Comparison of ENCODE assay signal across 8 cellular contexts in the genomic region with DNA sequence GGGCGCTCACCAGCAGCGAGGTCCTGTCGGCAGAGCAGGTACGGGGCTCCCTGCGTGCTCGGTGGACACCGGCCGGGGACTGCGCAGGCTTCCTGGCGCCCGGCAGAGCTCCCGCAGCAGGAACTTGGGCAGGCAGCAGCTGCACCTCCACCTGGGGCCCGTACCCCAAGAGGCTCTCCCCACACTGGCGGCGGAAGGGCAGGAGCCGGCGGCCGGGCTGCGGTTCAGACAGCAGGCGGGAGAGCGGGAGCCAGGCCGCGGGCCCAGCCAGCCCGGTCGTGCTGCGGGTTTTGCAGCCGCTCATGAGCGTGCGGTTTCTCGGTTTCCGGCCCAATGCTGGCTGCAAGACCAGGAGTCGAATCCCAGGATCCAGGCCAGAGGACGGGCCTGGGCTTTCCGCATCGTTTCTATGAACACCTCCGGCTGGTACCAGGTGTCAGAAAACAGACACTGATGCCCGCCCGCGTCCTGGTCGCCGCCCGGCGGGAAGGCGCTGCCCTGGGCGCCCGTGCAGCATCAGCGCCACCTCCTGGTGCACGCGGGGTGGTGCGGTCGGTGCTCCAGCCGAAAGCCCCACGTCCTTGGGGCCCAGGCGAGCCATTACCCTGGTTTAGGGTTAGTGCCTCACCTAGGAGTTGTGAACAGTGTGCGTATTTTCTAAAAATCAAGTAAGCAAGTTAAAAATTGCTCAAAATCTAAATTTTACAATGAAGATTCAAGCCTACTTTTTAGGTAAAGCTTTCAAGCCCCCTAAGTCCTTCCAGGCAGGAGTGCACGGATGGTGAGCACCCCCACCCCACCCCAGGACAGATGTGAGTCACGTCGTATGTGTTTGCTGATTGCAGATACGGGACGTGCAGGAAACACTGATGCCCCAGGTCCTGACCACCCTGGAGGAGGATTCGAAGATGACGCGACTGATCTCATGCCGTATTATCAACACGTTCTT. TPM values are rescaled to one million over a fixed set of nuclear protein-coding genes. Genes with fewer than 3 reads are reported as not detected.
DNase-seq lines count a peak whose midpoint lies in the region; ATAC-seq and TF ChIP-seq lines count a peak whose summit lies in the region.

No MANE protein-coding gene starts in this region.

- peaks cover 4% of the 10 kb centered on the region for H3K36me3 Mint-ChIP-seq in activated CD8-positive, alpha-beta memory T cell treated with anti-CD3 and anti-CD28 coated beads, Interleukin-2, amount 10 ng/mL, durations not matched to agents 7 days and 5 days

- peak; percentile 66 for ATAC-seq in activated CD8-positive, alpha-beta memory T cell treated with anti-CD3 and anti-CD28 coated beads, Interleukin-2, amount 10 ng/mL, durations not matched to agents 7 days and 5 days
- ATAC-seq in GM19023 (IDR thresholded peaks at IDR 0.05; ENCODE audit: unreplicated experiment) (no peak), HG03354 (IDR thresholded peaks at IDR 0.05; ENCODE audit: poor library complexity, severe bottlenecking, unreplicated experiment) (no peak)

- H3K4me2 ChIP-seq in MM.1S (ENCODE audit: low read depth, low read length) (no peak overlapping the region), neural cell (ENCODE audit: low read length) (no peak overlapping the region)

- H3K27ac ChIP-seq in MM.1S (ENCODE audit: low read length) (no peak overlapping the region), neural cell (ENCODE audit: low read length) (no peak overlapping the region), thyroid gland (no peak overlapping the region)

- H3K9me3 ChIP-seq in MM.1S (replicated peaks; ENCODE audit: insufficient read depth, low read length) = no peaks in the 10 kb centered on the region
- no peaks in the 10 kb centered on the region for H3K9me3 ChIP-seq in neural cell (ENCODE audit: low read length)
- H3K9me3 ChIP-seq in thyroid gland = no peaks in the 10 kb centered on the region

- WGBS in thyroid gland, 2 donors = 76 to 86% methylated on average over 20 to 33 of the region's 65 CpGs

- TF ChIP-seq EP300 in neural cell (conservative IDR thresholded peaks at IDR 0.05; ENCODE audit: poor library complexity, severe bottlenecking) = no peak

- H3K4me3 Mint-ChIP-seq in activated CD8-positive, alpha-beta memory T cell treated with anti-CD3 and anti-CD28 coated beads, Interleukin-2, amount 10 ng/mL, durations not matched to agents 7 days and 5 days = no peak overlapping the region

- H3K27ac Mint-ChIP-seq in activated CD8-positive, alpha-beta memory T cell treated with anti-CD3 and anti-CD28 coated beads, Interleukin-2, amount 10 ng/mL, durations not matched to agents 7 days and 5 days = no peak overlapping the region

- H3K79me2 ChIP-seq in MM.1S (ENCODE audit: low read length) (no peaks in the 10 kb centered on the region), neural cell (replicated peaks; ENCODE audit: insufficient read depth, low read length) (no peaks in the 10 kb centered on the region)

- H3K27me3 Mint-ChIP-seq in activated CD8-positive, alpha-beta memory T cell treated with anti-CD3 and anti-CD28 coated beads, Interleukin-2, amount 10 ng/mL, durations not matched to agents 7 days and 5 days = no peaks in the 10 kb centered on the region

- no peaks in the 10 kb centered on the region for H4K20me1 ChIP-seq in MM.1S (ENCODE audit: insufficient read depth, low read length)
- no peaks in the 10 kb centered on the region for H4K20me1 ChIP-seq in neural cell (ENCODE audit: insufficient read depth)

- H3K9ac ChIP-seq in MM.1S (ENCODE audit: low read length) (no peak overlapping the region), neural cell (ENCODE audit: low read length) (no peak overlapping the region)

- no peaks in the 10 kb centered on the region for H3K4me1 Mint-ChIP-seq in activated CD8-positive, alpha-beta memory T cell treated with anti-CD3 and anti-CD28 coated beads, Interleukin-2, amount 10 ng/mL, durations not matched to agents 7 days and 5 days

- H3K9me2 ChIP-seq in MM.1S (replicated peaks; ENCODE audit: insufficient read depth, low read length) (no peaks in the 10 kb centered on the region), neural cell (ENCODE audit: insufficient read depth, low read length) (no peaks in the 10 kb centered on the region)

- peak; percentile 22 for TF ChIP-seq CTCF in MM.1S (IDR thresholded peaks at IDR 0.05; ENCODE audit: low read length)
- TF ChIP-seq CTCF in epithelial cell of proximal tubule (conservative IDR thresholded peaks at IDR 0.05; ENCODE audit: low read depth, low read length) = peak; percentile 69
- TF ChIP-seq CTCF in neural cell (IDR thresholded peaks at IDR 0.05; ENCODE audit: poor library complexity, severe bottlenecking) = peak; percentile 88
- peak; percentile 38 to 90 (median 58) for TF ChIP-seq CTCF in thyroid gland (IDR thresholded peaks at IDR 0.05)

- intact Hi-C loops in thyroid gland (cut with DNase I) = loop anchor here (5.0 kb wide), 1 partner anchor 447 kb away; no protein-coding TSS in a partner anchor

- CTCF ChIA-PET in activated CD8-positive, alpha-beta memory T cell treated with anti-CD3 and anti-CD28 coated beads, Interleukin-2, amount 10 ng/mL, durations not matched to agents 7 days and 5 days (lab: Charles Lee) = interaction anchor here (0.8 to 3.8 kb wide), 7 partner anchors 10 to 453 kb away, joined by 3 to 13 read pairs (median 4); no protein-coding TSS in a partner anchor

- TF ChIP-seq RAD21 in neural cell (conservative IDR thresholded peaks at IDR 0.05) = peak; percentile 90

- H3K36me3 ChIP-seq in MM.1S (replicated peaks; ENCODE audit: insufficient read depth, low read length) (no peaks in the 10 kb centered on the region), neural cell (ENCODE audit: insufficient read depth, low read length) (no peaks in the 10 kb centered on the region), thyroid gland (peaks cover 17 to 29% of the 10 kb centered on the region in 2 donors)

- H2AFZ ChIP-seq in MM.1S (ENCODE audit: low read length) (no peak overlapping the region), neural cell (ENCODE audit: low read depth, low read length) (no peak overlapping the region)

- DNase-seq in EH (ENCODE audit: low read depth) (peak; percentile 40), MM.1S (no peak), epithelial cell of proximal tubule (ENCODE audit: low read depth) (no peak), thyroid gland (peak; percentile 42 to 45)
- peak; percentile 66 for DNase-seq in activated CD8-positive, alpha-beta memory T cell treated with anti-CD3 and anti-CD28 coated beads, Interleukin-2, amount 10 ng/mL, durations not matched to agents 7 days and 5 days

- H3K27me3 ChIP-seq in MM.1S (replicated peaks; ENCODE audit: insufficient read depth, low read length) (no peaks in the 10 kb centered on the region), neural cell (ENCODE audit: insufficient read depth, low read depth, low read length) (no peaks in the 10 kb centered on the region), thyroid gland (no peaks in the 10 kb centered on the region)

- no peak for TF ChIP-seq POLR2A in thyroid gland (IDR thresholded peaks at IDR 0.05)

- no peaks in the 10 kb centered on the region for H3K4me1 ChIP-seq in MM.1S (ENCODE audit: low read length)
- H3K4me1 ChIP-seq in thyroid gland = peaks cover 0 to 10% of the 10 kb centered on the region in 2 donors

- H3K4me3 ChIP-seq in MM.1S (ENCODE audit: low read length) = no peak overlapping the region
- no peak overlapping the region for H3K4me3 ChIP-seq in epithelial cell of proximal tubule (ENCODE audit: low read depth, low read length)
- no peak overlapping the region for H3K4me3 ChIP-seq in neural cell (ENCODE audit: low read length)
- no peak overlapping the region for H3K4me3 ChIP-seq in thyroid gland (replicated peaks in 1 of 3)

- no peaks in the 10 kb centered on the region for H3F3A ChIP-seq in MM.1S (ENCODE audit: insufficient read depth, low read length)
- H3F3A ChIP-seq in neural cell (ENCODE audit: insufficient read depth, low read length, poor library complexity, severe bottlenecking) = no peaks in the 10 kb centered on the region

- no peaks in the 10 kb centered on the region for H3K9me3 Mint-ChIP-seq in activated CD8-positive, alpha-beta memory T cell treated with anti-CD3 and anti-CD28 coated beads, Interleukin-2, amount 10 ng/mL, durations not matched to agents 7 days and 5 days (ENCODE audit: low read depth)

TF ChIP-seq in neural cell, 6 proteins besides CTCF, POLR2A, EP300 and RAD21 (continues in another document):
- no peak for TF ChIP-seq MXI1 (conservative IDR thresholded peaks at IDR 0.05; ENCODE audit: poor library complexity, severe bottlenecking)
- no peak for TF ChIP-seq TAF1 (IDR thresholded peaks at IDR 0.05; ENCODE audit: low read depth)
- peak; percentile 92 for TF ChIP-seq SMC3 (conservative IDR thresholded peaks at IDR 0.05; ENCODE audit: poor library complexity)
- TF ChIP-seq EZH2 (IDR thresholded peaks at IDR 0.05; ENCODE audit: borderline replicate concordance, insufficient read depth, low read length, poor library complexity, severe bottlenecking) = no peak

RNA-seq across cellular contexts. Expression of a gene that starts 47.4 kb away (rescaled TPM):
- total RNA-seq in activated CD8-positive, alpha-beta memory T cell treated with anti-CD3 and anti-CD28 coated beads, Interleukin-2, amount 10 ng/mL, durations not matched to agents 7 days and 5 days = 10 to 100 TPM; 22.6 to 25.0 TPM
- total RNA-seq in epithelial cell of proximal tubule = 12.2 and 23.0 TPM in 2 replicates
- polyA plus RNA-seq in neural cell = 38.6 and 44.1 TPM in 2 replicates
- polyA minus RNA-seq in neural cell = 33.1 and 36.5 TPM in 2 replicates
- total RNA-seq in thyroid gland = 10 to 100 TPM in 3 of 4 donors, 1 to 10 TPM in 1; 7.3 to 15.6 (median 12.3) TPM

RNA-seq across cellular contexts. Expression of a gene that starts 47.9 kb away (rescaled TPM):
- 10 to 100 TPM; 22.3 to 27.5 TPM for total RNA-seq in activated CD8-positive, alpha-beta memory T cell treated with anti-CD3 and anti-CD28 coated beads, Interleukin-2, amount 10 ng/mL, durations not matched to agents 7 days and 5 days
- 64.1 and 83.6 TPM in 2 replicates for total RNA-seq in epithelial cell of proximal tubule
- 5.3 and 8.0 TPM in 2 replicates for polyA plus RNA-seq in neural cell
- polyA minus RNA-seq in neural cell = 8.5 and 12.2 TPM in 2 replicates
- total RNA-seq in thyroid gland = 10 to 100 TPM; 20.2 to 40.7 (median 34.0) TPM

RNA-seq across cellular contexts. Expression of a gene that starts 57.8 kb away (rescaled TPM):
- total RNA-seq in activated CD8-positive, alpha-beta memory T cell treated with anti-CD3 and anti-CD28 coated beads, Interleukin-2, amount 10 ng/mL, durations not matched to agents 7 days and 5 days = 10 to 100 TPM; 41.4 to 46.3 TPM
- total RNA-seq in epithelial cell of proximal tubule = 117 and 270 TPM in 2 replicates
- polyA plus RNA-seq in neural cell = 309 and 418 TPM in 2 replicates
- 216 and 309 TPM in 2 replicates for polyA minus RNA-seq in neural cell
- 100 to 1,000 TPM; 146 to 260 (median 186) TPM for total RNA-seq in thyroid gland

Comparison
In these comparisons a context has a peak if more than half of its experiments do, and no peak if none do; other contexts are left out.
1. DNase-seq: peak in EH (single experiment), activated CD8-positive, alpha-beta memory T cell treated with anti-CD3 and anti-CD28 coated beads, Interleukin-2, amount 10 ng/mL, durations not matched to agents 7 days and 5 days (single experiment) and thyroid gland (2 of 2); none in MM.1S (single experiment) and epithelial cell of proximal tubule (single experiment).
2. CTCF ChIP-seq: peak in every context shown above with its lines; median percentile 88 in neural cell; 69 in epithelial cell of proximal tubule; 58 in thyroid gland; 22 in MM.1S.